In genomic region chr18:812123-812672, GRCh38 we compare ENCODE assay signal across 8 cellular contexts. TPM values are rescaled to one million over a fixed set of nuclear protein-coding genes. Genes with fewer than 3 reads are reported as not detected.
A peak's percentile ranks its signal among the peaks of the same experiment; 100 is the strongest.
DNase-seq lines count a peak whose midpoint lies in the region; ATAC-seq and TF ChIP-seq lines count a peak whose summit lies in the region.

TSS of gene YES1 (minus strand) at chr18:812242. CDS start at chr18:756827, 55,415 bp downstream.

- H3K4me1 Mint-ChIP-seq in activated CD4-positive, alpha-beta memory T cell treated with anti-CD3 and anti-CD28 coated beads for 36 hours (ENCODE audit: low read depth) = peaks cover 61% of the 10 kb centered on the region

- DNase-seq in 8988T = peak; percentile 81
- DNase-seq in GM13977 (ENCODE audit: low spot score) = peak; percentile 92
- DNase-seq in NCI-H2227 treated with DMSO at 0.1 percent for 48 hours (lab: John Stamatoyannopoulos, UW) = peak; percentile 59
- DNase-seq in activated CD4-positive, alpha-beta memory T cell treated with anti-CD3 and anti-CD28 coated beads for 36 hours = peak; percentile 83
- DNase-seq in ecto neural progenitor cell (ENCODE audit: low spot score) = peak; percentile 91
- peak; percentile 44 for DNase-seq in medulla oblongata (ENCODE audit: extremely low spot score)
- peak; percentile 70 for DNase-seq in stimulated activated CD8-positive, alpha-beta memory T cell treated with anti-CD3 and anti-CD28 coated beads, Interleukin-12 subunit alpha, Interleukin-12 subunit beta, amount 100 ng/mL, for 1 hour (ENCODE audit: low read depth)

- H3K9me3 Mint-ChIP-seq in activated CD4-positive, alpha-beta memory T cell treated with anti-CD3 and anti-CD28 coated beads for 36 hours = no peaks in the 10 kb centered on the region

- CTCF ChIA-PET in activated CD4-positive, alpha-beta memory T cell treated with anti-CD3 and anti-CD28 coated beads for 36 hours (lab: Charles Lee) = interaction anchor here (1.0 to 7.2 kb wide), 6 partner anchors 19 to 188 kb away, joined by 3 to 82 read pairs (median 8); partner anchors contain the start of gene ENOSF1

- peak; percentile 68 for ATAC-seq in HG02885 (IDR thresholded peaks at IDR 0.05; ENCODE audit: poor library complexity, unreplicated experiment)

- in situ Hi-C loops in GM13977 (cut with MboI; ENCODE audit: low pct_unique_long_range_greater_than_20kb, low sequenced_read_pairs, unreplicated experiment) = no loop called here

- intact Hi-C loops in activated CD4-positive, alpha-beta memory T cell treated with anti-CD3 and anti-CD28 coated beads for 36 hours (cut with micrococcal nuclease) = loop anchor here (1.0 to 5.0 kb wide), 9 partner anchors 70 to 1845 kb away; partner anchors contain the start of genes METTL4, NDC80, SMCHD1 and THOC1

- peaks cover 6% of the 10 kb centered on the region for H3K27me3 Mint-ChIP-seq in activated CD4-positive, alpha-beta memory T cell treated with anti-CD3 and anti-CD28 coated beads for 36 hours

- H3K36me3 Mint-ChIP-seq in activated CD4-positive, alpha-beta memory T cell treated with anti-CD3 and anti-CD28 coated beads for 36 hours = peaks cover 7% of the 10 kb centered on the region

- no peak for TF ChIP-seq CTCF in GM13977 (IDR thresholded peaks at IDR 0.05; ENCODE audit: extremely low read depth, insufficient read depth, missing control alignments)

- H3K4me3 Mint-ChIP-seq in activated CD4-positive, alpha-beta memory T cell treated with anti-CD3 and anti-CD28 coated beads for 36 hours = peak within 1 kb of the TSS; percentile 87

- H3K27ac Mint-ChIP-seq in activated CD4-positive, alpha-beta memory T cell treated with anti-CD3 and anti-CD28 coated beads for 36 hours = peak within 1 kb of the TSS; percentile 99

- POLR2A ChIA-PET in activated CD4-positive, alpha-beta memory T cell treated with anti-CD3 and anti-CD28 coated beads for 36 hours (lab: Charles Lee) = interaction anchor here (0.9 to 4.0 kb wide), 7 partner anchors 12 to 154 kb away, joined by 3 to 27 read pairs (median 4); partner anchors contain the start of genes ENOSF1 and TYMS

RNA-seq across cellular contexts. Expression of gene YES1, which starts in this region (rescaled TPM):
- total RNA-seq in activated CD4-positive, alpha-beta memory T cell treated with anti-CD3 and anti-CD28 coated beads for 36 hours = 10 to 100 TPM; 14.2 to 17.0 TPM

Comparison
In these comparisons a context has a peak if more than half of its experiments do, and no peak if none do; other contexts are left out.
1. Peak in every context shown above with its lines: DNase-seq and ATAC-seq.